In the genomic region with DNA sequence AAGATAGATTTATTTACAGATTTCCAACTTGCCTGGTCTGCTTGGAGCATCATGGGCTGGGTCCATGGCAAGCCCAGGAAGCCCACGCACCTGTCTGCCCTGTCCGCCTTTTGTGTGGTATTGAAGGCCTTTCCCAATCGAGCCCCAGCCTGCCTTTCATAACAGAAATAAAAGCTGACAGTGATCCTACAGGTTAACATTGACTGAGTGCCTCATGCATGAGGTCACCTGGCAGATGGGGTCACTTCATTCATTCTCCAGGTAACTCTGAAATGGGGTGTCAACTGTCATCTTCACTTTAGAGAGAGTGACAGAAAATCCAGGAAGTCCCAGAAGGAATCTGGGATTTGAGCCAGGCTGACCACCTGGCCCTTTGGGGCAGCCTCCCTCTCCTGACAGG, we compare ENCODE assay signal across 15 cellular contexts. TPM values are rescaled to one million over a fixed set of nuclear protein-coding genes. Genes with fewer than 3 reads are reported as not detected.
DNase-seq lines count a peak whose midpoint lies in the region; TF ChIP-seq lines count a peak whose summit lies in the region.
"Had no signal": no experiment of that assay in that cellular context is flagged by ENCODE, and none has a peak within 500 bp of the region (broad histone marks: within the 10 kb centered on the region; RNA-seq: fewer than 3 reads in every experiment).

No MANE protein-coding gene starts in this region.

- CTCF ChIA-PET in PC-9 (lab: Charles Lee): no interaction called here

- POLR2A ChIA-PET in PC-9 (lab: Charles Lee; ENCODE audit: unreplicated experiment): no interaction called here

- no peak overlapping the region for H3K4me2 ChIP-seq in PC-9

- H3K79me2 ChIP-seq in PC-9 (ENCODE audit: low read depth): no peaks in the 10 kb centered on the region

- DNase-seq in COLO668 (lab: John Stamatoyannopoulos, UW; ENCODE audit: unreplicated experiment) (peak; percentile 76), DMS153 (lab: John Stamatoyannopoulos, UW) (peak; percentile 73), PC-9 (peak; percentile 17 to 60), esophagus squamous epithelium (lab: John Stamatoyannopoulos, UW) (no peak), kidney glomerular epithelial cell (lab: John Stamatoyannopoulos, UW) (no peak), middle frontal gyrus (ENCODE audit: extremely low spot score, low spot score) (no peak)
- no peak for DNase-seq in effector CD4-positive, alpha-beta T cell
- DNase-seq: BE2C; CD4-positive, alpha-beta memory T cell; EL; MG63; NCI-H1092 treated with DMSO at 0.1 percent for 48 hours; NCI-H1694 treated with DMSO at 0.1 percent for 48 hours; NCI-H774; T-cell had no signal

- TF ChIP-seq CTCF in PC-9 (conservative IDR thresholded peaks at IDR 0.05) (no peak), esophagus squamous epithelium (IDR thresholded peaks at IDR 0.05) (no peak)

- no peaks in the 10 kb centered on the region for H3K9me3 ChIP-seq in PC-9 (ENCODE audit: insufficient read depth, low read depth)
- no peaks in the 10 kb centered on the region for H3K9me3 ChIP-seq in esophagus squamous epithelium
- H3K9me3 ChIP-seq: BE2C, MG63 had no signal

- H2AFZ ChIP-seq in PC-9: no peak overlapping the region

- intact Hi-C loops in PC-9 (cut with micrococcal nuclease; ENCODE audit: unreplicated experiment): loop anchor here (5.0 kb wide), 1 partner anchor 35 kb away; a partner anchor contains a TSS
- intact Hi-C loops in esophagus squamous epithelium (cut with DNase I): no loop called here

- H4K20me1 ChIP-seq in PC-9 (ENCODE audit: insufficient read depth): no peaks in the 10 kb centered on the region

- peaks cover 23% of the 10 kb centered on the region for H3K4me1 ChIP-seq in PC-9 (replicated peaks; ENCODE audit: insufficient read depth)
- peaks cover 0 to 45% (median 19%) of the 10 kb centered on the region in 3 donors for H3K4me1 ChIP-seq in esophagus squamous epithelium
- H3K4me1 ChIP-seq: BE2C had no signal

- H3F3A ChIP-seq in PC-9 (ENCODE audit: insufficient read depth, low read depth): peaks cover 10% of the 10 kb centered on the region; the same call in 1 of the 2 replicates

- H3K27me3 ChIP-seq in PC-9 (ENCODE audit: insufficient read depth, low read depth) (no peaks in the 10 kb centered on the region), esophagus squamous epithelium (peaks cover 0 to 38% (median 0%) of the 10 kb centered on the region in 4 donors)
- H3K27me3 ChIP-seq: BE2C, MG63 had no signal

- H3K4me3 ChIP-seq in PC-9 (no peak overlapping the region), esophagus squamous epithelium (no peak overlapping the region)
- H3K4me3 ChIP-seq: MG63 had no signal

- BruUV-seq in PC-9 (replicated peaks; lab: Mats Ljungman, UMichigan): no TSS peak

- 37 to 44% methylated on average over 2 to 3 of the region's 3 CpGs for WGBS in esophagus squamous epithelium, 2 donors

- no peaks in the 10 kb centered on the region for H3K36me3 ChIP-seq in PC-9 (ENCODE audit: low read depth)
- H3K36me3 ChIP-seq in esophagus squamous epithelium: no peaks in the 10 kb centered on the region
- H3K36me3 ChIP-seq: BE2C, MG63 had no signal

- no peak for TF ChIP-seq POLR2A in esophagus squamous epithelium (IDR thresholded peaks at IDR 0.05)

- H3K27ac ChIP-seq in PC-9: no peak overlapping the region
- H3K27ac ChIP-seq in esophagus squamous epithelium: peak overlapping the region in 3 of 4 donors; percentile 12 to 55 (median 16)

- H3K9me2 ChIP-seq in PC-9 (ENCODE audit: insufficient read depth): no peaks in the 10 kb centered on the region

RNA-seq across cellular contexts. Expression of a gene that starts 36.3 kb away (rescaled TPM):
- total RNA-seq in PC-9 (2021) (15.2 and 18.9 TPM in 2 replicates), esophagus squamous epithelium (10 to 100 TPM; 13.1 to 33.7 (median 20.9) TPM)

Comparison
In these comparisons a context has a peak if more than half of its experiments do, and no peak if none do; other contexts are left out.
1. DNase-seq: peak in COLO668 (single experiment), DMS153 (single experiment) and PC-9 (2 of 2); none in esophagus squamous epithelium (single experiment), kidney glomerular epithelial cell (single experiment), effector CD4-positive, alpha-beta T cell (single experiment) and middle frontal gyrus (single experiment).